Comparison of ENCODE assay signal across 20 cellular contexts in the genomic region with DNA sequence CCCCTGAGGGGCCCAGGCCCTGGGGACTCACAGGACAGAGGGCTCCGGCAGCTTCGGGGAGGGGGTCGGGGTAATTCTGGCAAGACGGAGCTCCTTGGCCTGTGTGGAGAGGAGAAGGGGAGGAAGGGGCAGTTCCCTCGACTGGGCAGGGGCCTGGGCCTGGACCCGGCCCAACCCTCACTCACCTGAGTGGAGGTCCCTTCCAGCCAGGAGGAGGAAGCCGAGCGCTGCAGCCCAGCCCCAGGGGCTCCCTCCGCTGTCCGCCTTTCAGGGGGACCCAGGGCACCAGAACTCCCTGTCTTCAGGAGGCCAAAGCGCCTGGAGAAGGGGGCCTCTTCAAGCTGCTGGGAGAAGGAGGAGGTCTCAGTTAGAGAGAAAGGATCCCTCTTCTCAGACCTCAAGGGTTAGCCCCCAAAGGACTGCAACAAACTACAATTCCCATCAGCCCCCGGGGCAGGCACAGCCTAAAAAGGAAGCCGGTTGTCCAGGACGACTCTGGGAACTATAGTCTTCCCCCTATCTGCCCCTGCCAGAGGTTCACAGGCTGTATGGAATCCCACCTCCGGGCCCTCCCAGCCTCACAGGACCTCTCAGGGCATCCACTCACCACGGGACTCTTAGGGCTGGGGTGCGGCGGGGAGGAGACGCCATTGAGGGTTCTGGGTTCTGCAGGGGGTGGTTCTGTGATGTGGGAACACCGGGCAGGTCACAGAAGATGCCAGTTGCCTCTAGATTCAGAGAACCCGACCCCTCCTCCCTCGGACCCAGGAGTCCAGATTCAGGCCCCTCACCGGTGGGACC. TPM values are rescaled to one million over a fixed set of nuclear protein-coding genes. Genes with fewer than 3 reads are reported as not detected.
A peak's percentile ranks its signal among the peaks of the same experiment; 100 is the strongest.
DNase-seq lines count a peak whose midpoint lies in the region; ATAC-seq, FAIRE-seq and TF ChIP-seq lines count a peak whose summit lies in the region.
"Had no signal": no experiment of that assay in that cellular context is flagged by ENCODE, and none has a peak within 500 bp of the region (broad histone marks: within the 10 kb centered on the region; RNA-seq: fewer than 3 reads in every experiment).

No MANE protein-coding gene starts in this region.

- no peaks in the 10 kb centered on the region for H3K27me3 ChIP-seq in SK-N-SH (ENCODE audit: insufficient read depth)
- H3K27me3 ChIP-seq: brain microvascular endothelial cell, neutrophil had no signal

- DNase-seq in SK-N-SH (no peak), OCI-M1 (lab: John Stamatoyannopoulos, UW) (peak; percentile 32), urothelium cell line (ENCODE audit: low spot score) (peak; percentile 32), NCI-H2227 (lab: John Stamatoyannopoulos, UW; ENCODE audit: unreplicated experiment) (no peak), DMS79 (lab: John Stamatoyannopoulos, UW) (no peak)
- no peak for DNase-seq in activated naive CD4-positive, alpha-beta T cell (lab: John Stamatoyannopoulos, UW)
- DNase-seq: activated B cell treated with CpG ODN at 0.5 μM for 24 hours; brain microvascular endothelial cell; CD4-positive, CD25-positive, alpha-beta regulatory T cell; foreskin melanocyte; NCI-H1436 treated with DMSO at 0.1 percent for 48 hours; NCI-H226; stimulated activated CD4-positive, alpha-beta T cell treated with anti-CD3 and anti-CD28 coated beads, Interleukin-12 subunit alpha, Interleukin-12 subunit beta, amount 100 ng/mL, for 4 hours had no signal

- no peak for TF ChIP-seq CTCF in SK-N-SH (IDR thresholded peaks at IDR 0.05)

- CTCF ChIA-PET in SK-N-SH (lab: Yijun Ruan, JAX) = interaction anchor here (1.1 to 1.6 kb wide), 2 partner anchors 37 to 46 kb away, joined by 4 to 5 read pairs; no protein-coding TSS in a partner anchor

- H3K4me2 ChIP-seq in SK-N-SH = no peak overlapping the region

- no peaks in the 10 kb centered on the region; a peak in 1 of 4 replicates for H3K4me1 ChIP-seq in SK-N-SH (ENCODE audit: control insufficient read depth in 1 of 2, insufficient read depth in 2 of 2, low read depth in 1 of 2, low read length in 1 of 2)

- no peaks in the 10 kb centered on the region for H3K79me2 ChIP-seq in SK-N-SH (ENCODE audit: insufficient read depth)

- POLR2A ChIA-PET in SK-N-SH (lab: Yijun Ruan, JAX) = no interaction called here

- H3K9me2 ChIP-seq in SK-N-SH = no peaks in the 10 kb centered on the region

- H3K36me3 ChIP-seq in SK-N-SH (replicated peaks in 1 of 2; ENCODE audit: control insufficient read depth in 1 of 2, insufficient read depth in 2 of 2, low read length in 1 of 2) = peaks cover 0 to 46% of the 10 kb centered on the region in 2 experiments

- H3K9ac ChIP-seq in SK-N-SH = no peak overlapping the region

- FAIRE-seq in urothelium cell line (lab: Jason Lieb, UNC) = no peak

- H2AFZ ChIP-seq in SK-N-SH (ENCODE audit: low read depth) = no peak overlapping the region

- H3F3A ChIP-seq in SK-N-SH (replicated peaks; ENCODE audit: insufficient read depth) = no peaks in the 10 kb centered on the region

- TF ChIP-seq RAD21 in SK-N-SH (IDR thresholded peaks at IDR 0.05; ENCODE audit: low read length) = no peak

- H3K27ac ChIP-seq in SK-N-SH (ENCODE audit: low read depth in 2 of 2, low read length in 1 of 2) = no peak overlapping the region; a peak in 1 of 4 replicates
- H3K27ac ChIP-seq: brain microvascular endothelial cell, neutrophil had no signal

- 83% methylated on average over 8 of the region's 23 CpGs for WGBS in SK-N-SH (ENCODE audit: low lambda C conversion rate)

- no peak overlapping the region for H3K4me3 ChIP-seq in SK-N-SH (ENCODE audit: low read depth in 2 of 2, low read length in 1 of 2)

- no peaks in the 10 kb centered on the region for H3K9me3 ChIP-seq in SK-N-SH
- H3K9me3 ChIP-seq: neutrophil had no signal

- ATAC-seq in SK-N-SH treated with all-trans-retinoic acid at 6 μM for 48 hours (peak; percentile 35; the same call in 2 of the 3 replicates), esophagus mucosa (peak; percentile 1)
- ATAC-seq: left lobe of liver had no signal

- no peak for TF ChIP-seq EP300 in SK-N-SH (IDR thresholded peaks at IDR 0.05; ENCODE audit: borderline replicate concordance in 1 of 2, low read depth in 1 of 2, low read length in 1 of 2)

- H4K20me1 ChIP-seq in SK-N-SH (ENCODE audit: insufficient read depth) = 0 out of 2 replicates have a peak, but pooled peaks cover 4% of the 10 kb centered on the region

TF ChIP-seq in SK-N-SH treated with all-trans-retinoic acid at 6 μM for 48 hours, 23 proteins besides CTCF, POLR2A, EP300 and RAD21 (continues in another document):
- no peak for TF ChIP-seq CSDC2 (CRISPR knock-in tag; IDR thresholded peaks at IDR 0.05)
- no peak for TF ChIP-seq ESRRG (CRISPR knock-in tag; IDR thresholded peaks at IDR 0.05)
- TF ChIP-seq ZNF70 (CRISPR knock-in tag; IDR thresholded peaks at IDR 0.05) = no peak
- no peak for TF ChIP-seq ZNF565 (CRISPR knock-in tag; conservative IDR thresholded peaks at IDR 0.05; ENCODE audit: low read depth)
- no peak for TF ChIP-seq GLIS3 (CRISPR knock-in tag; IDR thresholded peaks at IDR 0.05)
- TF ChIP-seq BACH2 (CRISPR knock-in tag; IDR thresholded peaks at IDR 0.05; ENCODE audit: borderline replicate concordance) = no peak
- TF ChIP-seq ZNF8 (CRISPR knock-in tag; IDR thresholded peaks at IDR 0.05) = no peak
- TF ChIP-seq ISL1 (CRISPR knock-in tag; IDR thresholded peaks at IDR 0.05) = no peak
- TF ChIP-seq PPARA (CRISPR knock-in tag; IDR thresholded peaks at IDR 0.05; ENCODE audit: borderline replicate concordance) = no peak
- no peak for TF ChIP-seq ZFP30 (CRISPR knock-in tag; IDR thresholded peaks at IDR 0.05)
- TF ChIP-seq ARNTL (CRISPR knock-in tag; IDR thresholded peaks at IDR 0.05; ENCODE audit: borderline replicate concordance, low read depth) = no peak
- TF ChIP-seq, protein P1, sequence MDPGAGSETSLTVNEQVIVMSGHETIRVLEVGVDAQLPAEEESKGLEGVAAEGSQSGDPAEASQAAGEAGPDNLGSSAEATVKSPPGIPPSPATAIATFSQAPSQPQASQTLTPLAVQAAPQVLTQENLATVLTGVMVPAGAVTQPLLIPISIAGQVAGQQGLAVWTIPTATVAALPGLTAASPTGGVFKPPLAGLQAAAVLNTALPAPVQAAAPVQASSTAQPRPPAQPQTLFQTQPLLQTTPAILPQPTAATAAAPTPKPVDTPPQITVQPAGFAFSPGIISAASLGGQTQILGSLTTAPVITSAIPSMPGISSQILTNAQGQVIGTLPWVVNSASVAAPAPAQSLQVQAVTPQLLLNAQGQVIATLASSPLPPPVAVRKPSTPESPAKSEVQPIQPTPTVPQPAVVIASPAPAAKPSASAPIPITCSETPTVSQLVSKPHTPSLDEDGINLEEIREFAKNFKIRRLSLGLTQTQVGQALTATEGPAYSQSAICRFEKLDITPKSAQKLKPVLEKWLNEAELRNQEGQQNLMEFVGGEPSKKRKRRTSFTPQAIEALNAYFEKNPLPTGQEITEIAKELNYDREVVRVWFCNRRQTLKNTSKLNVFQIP (CRISPR knock-in tag; IDR thresholded peaks at IDR 0.05; ENCODE audit: borderline replicate concordance, low read depth) = no peak

TF ChIP-seq in SK-N-SH, 30 proteins besides CTCF, POLR2A, EP300 and RAD21:
- TF ChIP-seq SIN3A (IDR thresholded peaks at IDR 0.05; ENCODE audit: borderline replicate concordance, low read depth, low read length) (no peak), TCF12 (IDR thresholded peaks at IDR 0.05) (no peak), MXI1 (IDR thresholded peaks at IDR 0.05; ENCODE audit: low read depth, low read length) (no peak), FOXM1 (IDR thresholded peaks at IDR 0.05; ENCODE audit: low read depth) (no peak), SMC3 (IDR thresholded peaks at IDR 0.05; ENCODE audit: low read depth, low read length) (no peak)
- TF ChIP-seq, protein P2, sequence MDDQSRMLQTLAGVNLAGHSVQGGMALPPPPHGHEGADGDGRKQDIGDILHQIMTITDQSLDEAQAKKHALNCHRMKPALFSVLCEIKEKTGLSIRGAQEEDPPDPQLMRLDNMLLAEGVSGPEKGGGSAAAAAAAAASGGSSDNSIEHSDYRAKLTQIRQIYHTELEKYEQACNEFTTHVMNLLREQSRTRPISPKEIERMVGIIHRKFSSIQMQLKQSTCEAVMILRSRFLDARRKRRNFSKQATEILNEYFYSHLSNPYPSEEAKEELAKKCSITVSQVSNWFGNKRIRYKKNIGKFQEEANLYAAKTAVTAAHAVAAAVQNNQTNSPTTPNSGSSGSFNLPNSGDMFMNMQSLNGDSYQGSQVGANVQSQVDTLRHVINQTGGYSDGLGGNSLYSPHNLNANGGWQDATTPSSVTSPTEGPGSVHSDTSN (IDR thresholded peaks at IDR 0.05) = no peak

RNA-seq across cellular contexts. Expression of a gene that starts 19.8 kb away (rescaled TPM):
- polyA plus RNA-seq in SK-N-SH (2012; rRNA removed) = 9.6 and 12.9 TPM in 2 replicates
- 6.7 and 7.5 TPM in 2 replicates for polyA plus RNA-seq in SK-N-SH (2012; cell fraction: cytosol; rRNA removed)
- 32.4 and 60.9 TPM in 2 replicates for polyA plus RNA-seq in SK-N-SH (2012; cell fraction: nucleus; rRNA removed)
- 199 TPM for total RNA-seq in esophagus mucosa

RNA-seq across cellular contexts. Expression of a gene that starts 22.0 kb away (rescaled TPM):
- 83.9 and 87.3 TPM in 2 replicates for polyA plus RNA-seq in SK-N-SH (2012; rRNA removed)
- polyA plus RNA-seq in SK-N-SH (2012; cell fraction: cytosol; rRNA removed) = 20.3 and 29.1 TPM in 2 replicates
- polyA plus RNA-seq in SK-N-SH (2012; cell fraction: nucleus; rRNA removed) = 571 and 748 TPM in 2 replicates
- total RNA-seq in esophagus mucosa = 33.3 TPM

RNA-seq across cellular contexts. Expression of a gene that starts 32.5 kb away (rescaled TPM):
- 8.9 and 9.6 TPM in 2 replicates for polyA plus RNA-seq in SK-N-SH (2012; rRNA removed)
- polyA plus RNA-seq in SK-N-SH (2012; cell fraction: cytosol; rRNA removed) = 3.9 and 5.9 TPM in 2 replicates
- polyA plus RNA-seq in SK-N-SH (2012; cell fraction: nucleus; rRNA removed) = 26.8 TPM in 2 replicates
- 33.7 TPM for total RNA-seq in esophagus mucosa

RNA-seq across cellular contexts. Expression of a gene that starts 53.5 kb away (rescaled TPM):
- 27.1 and 39.5 TPM in 2 replicates for polyA plus RNA-seq in SK-N-SH (2012; rRNA removed)
- 30.8 and 37.4 TPM in 2 replicates for polyA plus RNA-seq in SK-N-SH (2012; cell fraction: cytosol; rRNA removed)
- 9.5 and 13.7 TPM in 2 replicates for polyA plus RNA-seq in SK-N-SH (2012; cell fraction: nucleus; rRNA removed)
- 9.4 TPM for total RNA-seq in esophagus mucosa
- total RNA-seq: activated B cell treated with CpG ODN at 0.5 μM for 24 hours; activated CD8-positive, alpha-beta memory T cell treated with anti-CD3 and anti-CD28 coated beads for 36 hours; CD4-positive, CD25-positive, alpha-beta regulatory T cell; T-helper 1 cell treated with Interleukin-12 subunit alpha and Interleukin-12 subunit beta and Interleukin-4 antibody, amounts not matched to agents 30 ng/mL and 1 ng/mL, for 36 hours had no signal
- polyA plus RNA-seq: CD4-positive, CD25-positive, alpha-beta regulatory T cell had no signal

RNA-seq across cellular contexts. Expression of a gene that starts 57.4 kb away (rescaled TPM):
- 0.12 and 0.24 TPM in 2 replicates for polyA plus RNA-seq in SK-N-SH (2012; rRNA removed)
- polyA plus RNA-seq in SK-N-SH (2012; cell fraction: cytosol; rRNA removed) = 0.05 and 0.07 TPM in 2 replicates
- 0.55 and 1.4 TPM in 2 replicates for polyA plus RNA-seq in SK-N-SH (2012; cell fraction: nucleus; rRNA removed)
- 0.40 TPM for total RNA-seq in esophagus mucosa
- total RNA-seq: activated B cell treated with CpG ODN at 0.5 μM for 24 hours; activated CD8-positive, alpha-beta memory T cell treated with anti-CD3 and anti-CD28 coated beads for 36 hours; left lobe of liver had no signal
- polyA plus RNA-seq: AG04450; CD4-positive, CD25-positive, alpha-beta regulatory T cell had no signal

Comparison
In these comparisons a context has a peak if more than half of its experiments do, and no peak if none do; other contexts are left out.
1. DNase-seq: peak in OCI-M1 (single experiment) and urothelium cell line (single experiment); none in SK-N-SH (single experiment), activated naive CD4-positive, alpha-beta T cell (0 of 4), NCI-H2227 (single experiment) and DMS79 (single experiment).